1 cellular context compared by ENCODE assay signal in genomic region chr6:31654574-31655348, GRCh38.
TF ChIP-seq lines count a peak whose summit lies in the region.

No MANE protein-coding gene starts in this region.

TF ChIP-seq in GM12878, 131 proteins besides CTCF, POLR2A, EP300 and RAD21:
- no peak for TF ChIP-seq E4F1 (IDR thresholded peaks at IDR 0.05; ENCODE audit: borderline replicate concordance, partially characterized antibody)
- peak; percentile 31 for TF ChIP-seq BCL3 (IDR thresholded peaks at IDR 0.05; ENCODE audit: borderline replicate concordance, insufficient read depth, low read depth, low read length, poor library complexity, severe bottlenecking)
